ENCODE assay signal across 25 cellular contexts in the genomic region with DNA sequence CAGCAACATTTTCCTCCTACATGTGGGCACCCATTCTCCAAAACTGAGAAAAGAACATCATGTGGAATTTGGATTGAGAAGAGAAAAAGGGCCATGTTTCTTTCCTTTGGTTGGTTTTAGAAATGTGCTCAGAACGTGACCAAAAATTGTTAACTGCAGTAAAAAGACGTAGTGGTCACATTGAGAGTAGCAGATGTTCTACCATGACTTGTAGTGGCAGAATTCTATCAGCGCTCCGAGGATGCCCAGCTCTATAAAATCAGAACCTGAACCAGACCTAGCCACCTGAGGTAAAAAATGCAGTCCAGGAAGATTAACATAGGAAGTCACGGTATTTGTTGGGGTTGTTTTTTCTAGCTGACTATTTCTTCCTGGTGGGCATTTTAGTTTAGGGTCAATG.
"Had no signal": no experiment of that assay in that cellular context is flagged by ENCODE, and none has a peak within 500 bp of the region (broad histone marks: within the 10 kb centered on the region; RNA-seq: fewer than 3 reads in every experiment).

No MANE protein-coding gene starts in this region.

- H3K27ac ChIP-seq: colonic mucosa, coronary artery, dorsolateral prefrontal cortex, epithelial cell of prostate, esophagus muscularis mucosa, esophagus squamous epithelium, foreskin keratinocyte, gastrocnemius medialis, gastroesophageal sphincter, heart left ventricle, heart right ventricle had no signal

- H3K9me3 Mint-ChIP-seq: dendritic cell treated with granulocyte-macrophage colony-stimulating factor and Interleukin-4, amounts not matched to agents 40 ng/mL and 50 ng/mL, for 4 days; effector memory CD8-positive, alpha-beta T cell; endodermal cell had no signal

- H3K27me3 ChIP-seq: colonic mucosa, foreskin keratinocyte, gastrocnemius medialis had no signal

- H3K4me1 ChIP-seq: colonic mucosa, esophagus muscularis mucosa, esophagus squamous epithelium, foreskin keratinocyte, gastrocnemius medialis, gastroesophageal sphincter, heart left ventricle, heart right ventricle had no signal

- H3K4me3 ChIP-seq: colonic mucosa, coronary artery, dorsolateral prefrontal cortex, esophagus muscularis mucosa, esophagus squamous epithelium, gastrocnemius medialis, gastroesophageal sphincter, heart left ventricle, heart right ventricle had no signal

- H3K4me3 Mint-ChIP-seq: dendritic cell treated with granulocyte-macrophage colony-stimulating factor and Interleukin-4, amounts not matched to agents 40 ng/mL and 50 ng/mL, for 4 days; effector memory CD8-positive, alpha-beta T cell; endodermal cell had no signal

- H3K9me3 ChIP-seq: colonic mucosa, esophagus squamous epithelium, gastrocnemius medialis, gastroesophageal sphincter had no signal

- DNase-seq: colonic mucosa; cortex of kidney; dermis blood vessel endothelial cell; dorsolateral prefrontal cortex; effector CD4-positive, alpha-beta T cell; effector CD8-positive, alpha-beta T cell; effector memory CD4-positive, alpha-beta T cell; effector memory CD8-positive, alpha-beta T cell; endodermal cell; erythroblast; esophagus squamous epithelium; foreskin fibroblast; foreskin keratinocyte; foreskin melanocyte; gastrocnemius medialis; glutamatergic neuron; head of caudate nucleus; heart left ventricle; heart right ventricle had no signal

- H3K36me3 ChIP-seq: colonic mucosa, esophagus muscularis mucosa, esophagus squamous epithelium, gastrocnemius medialis, gastroesophageal sphincter, heart left ventricle, heart right ventricle had no signal

- H3K27ac Mint-ChIP-seq: dendritic cell treated with granulocyte-macrophage colony-stimulating factor and Interleukin-4, amounts not matched to agents 40 ng/mL and 50 ng/mL, for 4 days; effector memory CD8-positive, alpha-beta T cell; endodermal cell had no signal

- ATAC-seq: effector memory CD8-positive, alpha-beta T cell; esophagus mucosa; foreskin keratinocyte; gastrocnemius medialis; gastroesophageal sphincter; heart left ventricle; heart right ventricle had no signal
